ENCODE assay signal across 12 cellular contexts in genomic region chr4:153067376-153067775, GRCh38.
DNase-seq lines count a peak whose midpoint lies in the region; ATAC-seq and TF ChIP-seq lines count a peak whose summit lies in the region.
"Had no signal": no experiment of that assay in that cellular context is flagged by ENCODE, and none has a peak within 500 bp of the region (broad histone marks: within the 10 kb centered on the region; RNA-seq: fewer than 3 reads in every experiment).

No MANE protein-coding gene starts in this region.

- DNase-seq in GM03348 (ENCODE audit: low spot score) = peak; percentile 33
- peak; percentile 69 for DNase-seq in PC-3
- DNase-seq in epithelial cell of proximal tubule (ENCODE audit: low read depth) = peak; percentile 19
- peak; percentile 60 for DNase-seq in osteoblast (ENCODE audit: insufficient read length, low spot score, missing footprints)
- DNase-seq in GM10266 (ENCODE audit: extremely low spot score) = no peak
- no peak for DNase-seq in activated CD4-positive, alpha-beta memory T cell treated with anti-CD3 and anti-CD28 coated beads, Interleukin-2, amount 10 ng/mL, durations not matched to agents 7 days and 5 days
- DNase-seq: midbrain; NCI-H526; stimulated activated naive B cell treated with anti-CD40 and anti-IgM and Interleukin-4, amounts not matched to agents 10 μg/mL and 1 μg/mL and 100 μg/mL, for 72 hours had no signal

- peaks cover 5% of the 10 kb centered on the region for H3K27me3 Mint-ChIP-seq in activated CD4-positive, alpha-beta memory T cell treated with anti-CD3 and anti-CD28 coated beads, Interleukin-2, amount 10 ng/mL, durations not matched to agents 7 days and 5 days
- H3K27me3 Mint-ChIP-seq: stimulated activated naive B cell treated with anti-CD40 and anti-IgM and Interleukin-4, amounts not matched to agents 10 μg/mL and 1 μg/mL and 100 μg/mL, for 72 hours had no signal

- H3K36me3 ChIP-seq in PC-3 (ENCODE audit: low read depth, low read length) (no peaks in the 10 kb centered on the region), osteoblast (ENCODE audit: insufficient read depth, low read length) (no peaks in the 10 kb centered on the region)
- H3K36me3 ChIP-seq: esophagus muscularis mucosa had no signal

- H3K27ac ChIP-seq in PC-3 (ENCODE audit: low read length) = no peak overlapping the region; the same call in 1 of the 2 replicates
- no peak overlapping the region for H3K27ac ChIP-seq in osteoblast (ENCODE audit: low read depth, low read length)
- H3K27ac ChIP-seq: esophagus muscularis mucosa had no signal

- H3K79me2 ChIP-seq in PC-3 (ENCODE audit: low read length) = no peaks in the 10 kb centered on the region
- H3K79me2 ChIP-seq in osteoblast (ENCODE audit: insufficient read depth, low read length) = no peaks in the 10 kb centered on the region

- H3K4me2 ChIP-seq in PC-3 (ENCODE audit: low read length) (peak overlapping the region; percentile 29), osteoblast (ENCODE audit: insufficient read depth, low read length) (no peak overlapping the region)

- no peak overlapping the region for H3K27ac Mint-ChIP-seq in activated CD4-positive, alpha-beta memory T cell treated with anti-CD3 and anti-CD28 coated beads, Interleukin-2, amount 10 ng/mL, durations not matched to agents 7 days and 5 days
- H3K27ac Mint-ChIP-seq: stimulated activated naive B cell treated with anti-CD40 and anti-IgM and Interleukin-4, amounts not matched to agents 10 μg/mL and 1 μg/mL and 100 μg/mL, for 72 hours had no signal

- no peak overlapping the region for H3K4me3 ChIP-seq in PC-3 (ENCODE audit: low read length)
- no peak overlapping the region for H3K4me3 ChIP-seq in epithelial cell of proximal tubule (ENCODE audit: low read depth, low read length)
- no peak overlapping the region for H3K4me3 ChIP-seq in osteoblast (ENCODE audit: insufficient read depth, low read length)
- H3K4me3 ChIP-seq: esophagus muscularis mucosa had no signal

- H4K20me1 ChIP-seq in PC-3 (ENCODE audit: low read length) (no peaks in the 10 kb centered on the region), osteoblast (ENCODE audit: insufficient read depth, low read length) (no peaks in the 10 kb centered on the region)

- no peak overlapping the region for H3K9ac ChIP-seq in PC-3 (ENCODE audit: low read length)

- peak; percentile 91 for ATAC-seq in PC-3
- ATAC-seq in HG03039 (IDR thresholded peaks at IDR 0.05; ENCODE audit: unreplicated experiment) = no peak
- ATAC-seq in GM21786 (IDR thresholded peaks at IDR 0.05; ENCODE audit: unreplicated experiment) = no peak
- ATAC-seq: stimulated activated naive B cell treated with anti-CD40 and anti-IgM and Interleukin-4, amounts not matched to agents 10 μg/mL and 1 μg/mL and 100 μg/mL, for 72 hours had no signal

- POLR2A ChIA-PET in PC-3 (lab: Charles Lee; ENCODE audit: unreplicated experiment) = no interaction called here
- POLR2A ChIA-PET in activated CD4-positive, alpha-beta memory T cell treated with anti-CD3 and anti-CD28 coated beads, Interleukin-2, amount 10 ng/mL, durations not matched to agents 7 days and 5 days (lab: Charles Lee) = no interaction called here

- peaks cover 2% of the 10 kb centered on the region for H3K9me3 Mint-ChIP-seq in activated CD4-positive, alpha-beta memory T cell treated with anti-CD3 and anti-CD28 coated beads, Interleukin-2, amount 10 ng/mL, durations not matched to agents 7 days and 5 days

- peak overlapping the region; percentile 44; the same call in 1 of the 2 replicates for H2AFZ ChIP-seq in PC-3 (ENCODE audit: low read length)
- peak overlapping the region; percentile 13 for H2AFZ ChIP-seq in osteoblast (ENCODE audit: low read length)

- no TSS peak for BruUV-seq in PC-3 (replicated peaks; lab: Mats Ljungman, UMichigan)

- no peaks in the 10 kb centered on the region for H3K4me1 Mint-ChIP-seq in activated CD4-positive, alpha-beta memory T cell treated with anti-CD3 and anti-CD28 coated beads, Interleukin-2, amount 10 ng/mL, durations not matched to agents 7 days and 5 days

- H3K4me1 ChIP-seq in PC-3 (ENCODE audit: insufficient read depth, low read length) (peaks cover 12% of the 10 kb centered on the region), osteoblast (ENCODE audit: insufficient read depth, low read length) (no peaks in the 10 kb centered on the region)
- H3K4me1 ChIP-seq: esophagus muscularis mucosa had no signal

- no peaks in the 10 kb centered on the region for H3F3A ChIP-seq in PC-3 (ENCODE audit: low read length, unreplicated experiment)

- intact Hi-C loops in PC-3 (cut with micrococcal nuclease) = no loop called here

- CTCF ChIA-PET in PC-3 (lab: Charles Lee) = no interaction called here
- CTCF ChIA-PET in activated CD4-positive, alpha-beta memory T cell treated with anti-CD3 and anti-CD28 coated beads, Interleukin-2, amount 10 ng/mL, durations not matched to agents 7 days and 5 days (lab: Charles Lee) = no interaction called here

- H3K27me3 ChIP-seq in PC-3 (ENCODE audit: low read length) (no peaks in the 10 kb centered on the region), osteoblast (ENCODE audit: insufficient read depth, low read length) (no peaks in the 10 kb centered on the region)
- H3K27me3 ChIP-seq: esophagus muscularis mucosa had no signal

- TF ChIP-seq CTCF in PC-3 (conservative IDR thresholded peaks at IDR 0.05; ENCODE audit: low read depth, low read length) (no peak), epithelial cell of proximal tubule (conservative IDR thresholded peaks at IDR 0.05; ENCODE audit: low read depth, low read length) (no peak), osteoblast (IDR thresholded peaks at IDR 0.05; ENCODE audit: extremely low read depth, low read depth, low read length) (no peak), GM10266 (IDR thresholded peaks at IDR 0.05; ENCODE audit: control insufficient read depth, insufficient read depth, low read depth, missing control alignments) (no peak)

- no peaks in the 10 kb centered on the region for H3K9me3 ChIP-seq in PC-3 (ENCODE audit: low read length)
- H3K9me3 ChIP-seq in osteoblast (ENCODE audit: low read depth, low read length) = no peaks in the 10 kb centered on the region
- H3K9me3 ChIP-seq: esophagus muscularis mucosa had no signal

- no peaks in the 10 kb centered on the region for H3K9me2 ChIP-seq in PC-3 (replicated peaks; ENCODE audit: low read length)

- H3K36me3 Mint-ChIP-seq in activated CD4-positive, alpha-beta memory T cell treated with anti-CD3 and anti-CD28 coated beads, Interleukin-2, amount 10 ng/mL, durations not matched to agents 7 days and 5 days (ENCODE audit: low read depth) = no peaks in the 10 kb centered on the region

- no peak overlapping the region for H3K4me3 Mint-ChIP-seq in activated CD4-positive, alpha-beta memory T cell treated with anti-CD3 and anti-CD28 coated beads, Interleukin-2, amount 10 ng/mL, durations not matched to agents 7 days and 5 days
- H3K4me3 Mint-ChIP-seq: stimulated activated naive B cell treated with anti-CD40 and anti-IgM and Interleukin-4, amounts not matched to agents 10 μg/mL and 1 μg/mL and 100 μg/mL, for 72 hours had no signal

Comparison
In these comparisons a context has a peak if more than half of its experiments do, and no peak if none do; other contexts are left out.
1. DNase-seq: peak in GM03348 (single experiment), PC-3 (single experiment), epithelial cell of proximal tubule (single experiment) and osteoblast (single experiment); none in GM10266 (single experiment) and activated CD4-positive, alpha-beta memory T cell treated with anti-CD3 and anti-CD28 coated beads, Interleukin-2, amount 10 ng/mL, durations not matched to agents 7 days and 5 days (single experiment).